ENCODE assay signal across 11 cellular contexts in the genomic region with DNA sequence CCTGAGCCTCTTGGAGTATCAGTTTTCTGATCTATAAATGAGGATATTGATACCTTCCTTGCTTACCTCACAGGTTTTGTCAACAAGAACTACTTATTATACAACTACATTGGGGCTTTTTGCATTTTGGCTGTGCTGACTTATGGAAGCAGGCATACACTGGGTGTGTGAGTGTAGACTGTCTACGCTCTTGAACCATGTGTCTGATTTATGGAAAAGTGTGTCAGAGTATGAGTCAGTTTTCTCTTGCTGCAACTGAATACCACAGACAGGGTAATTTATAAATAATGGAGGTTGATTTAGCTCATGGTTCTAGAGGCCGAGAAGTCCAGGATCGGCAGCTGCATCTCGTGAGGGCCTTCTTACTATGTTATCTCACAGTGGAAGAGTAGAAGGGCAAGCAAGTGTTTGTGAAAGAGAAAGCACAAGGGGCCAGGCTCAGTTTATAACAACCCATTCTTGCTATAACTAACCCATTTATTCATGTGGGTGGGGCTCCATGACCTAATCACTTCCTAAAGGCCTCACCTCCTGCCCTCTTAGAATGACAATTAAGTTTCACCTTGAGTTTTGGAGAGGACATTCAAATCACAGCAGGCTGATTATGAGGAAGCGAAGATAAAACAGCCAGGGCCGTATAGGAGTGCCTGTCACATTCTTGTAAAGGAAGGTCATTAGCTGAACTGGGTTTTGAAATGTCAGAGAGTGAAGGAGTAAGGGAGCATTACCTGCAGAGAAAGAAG. TPM values are rescaled to one million over a fixed set of nuclear protein-coding genes. Genes with fewer than 3 reads are reported as not detected.
DNase-seq lines count a peak whose midpoint lies in the region; ATAC-seq, FAIRE-seq and TF ChIP-seq lines count a peak whose summit lies in the region.
"Had no signal": no experiment of that assay in that cellular context is flagged by ENCODE, and none has a peak within 500 bp of the region (broad histone marks: within the 10 kb centered on the region; RNA-seq: fewer than 3 reads in every experiment).

No MANE protein-coding gene starts in this region.

- no peaks in the 10 kb centered on the region for H3K36me3 Mint-ChIP-seq in activated B cell treated with CpG ODN at 0.5 μM for 24 hours (ENCODE audit: low read depth)

- H3K4me1 ChIP-seq in tibial nerve = peaks cover 0 to 4% (median 0%) of the 10 kb centered on the region in 4 donors
- H3K4me1 ChIP-seq: uterus had no signal

- ATAC-seq in GM19324 (IDR thresholded peaks at IDR 0.05; ENCODE audit: low FRiP score, unreplicated experiment) = peak; percentile 63
- ATAC-seq in HG02943 (IDR thresholded peaks at IDR 0.05; ENCODE audit: low read depth, unreplicated experiment) = peak; percentile 48
- peak; percentile 71 for ATAC-seq in activated B cell treated with CpG ODN at 0.5 μM for 24 hours (ENCODE audit: low read depth)

- no peak for TF ChIP-seq EP300 in tibial nerve (IDR thresholded peaks at IDR 0.05)

- TF ChIP-seq CTCF in activated B cell treated with CpG ODN at 0.5 μM for 24 hours (IDR thresholded peaks at IDR 0.05) = no peak
- TF ChIP-seq CTCF in tibial nerve (IDR thresholded peaks at IDR 0.05) = no peak

- H3K27ac Mint-ChIP-seq in activated B cell treated with CpG ODN at 0.5 μM for 24 hours = peak overlapping the region; percentile 88

- H3K27me3 Mint-ChIP-seq in activated B cell treated with CpG ODN at 0.5 μM for 24 hours = no peaks in the 10 kb centered on the region

- no peaks in the 10 kb centered on the region for H3K36me3 ChIP-seq in tibial nerve
- H3K36me3 ChIP-seq: uterus had no signal

- H3K9me3 ChIP-seq in tibial nerve = no peaks in the 10 kb centered on the region
- H3K9me3 ChIP-seq: uterus had no signal

- H3K27me3 ChIP-seq in tibial nerve = peaks cover 0 to 17% of the 10 kb centered on the region in 2 donors
- H3K27me3 ChIP-seq: uterus had no signal

- POLR2A ChIA-PET in activated B cell treated with CpG ODN at 0.5 μM for 24 hours (lab: Charles Lee) = interaction anchor here (0.6 to 2.4 kb wide), 16 partner anchors 10 to 203 kb away, joined by 3 to 28 read pairs (median 4); partner anchors contain the start of genes CCR6 and RNASET2

- DNase-seq in GM12891 (ENCODE audit: insufficient read length, low spot score) (no peak), activated B cell treated with CpG ODN at 0.5 μM for 24 hours (no peak), tibial nerve (ENCODE audit: low spot score in 2 of 2) (no peak), HuH-7.5 (ENCODE audit: low spot score) (no peak), T1000 (lab: John Stamatoyannopoulos, UW) (no peak)
- no peak for DNase-seq in activated naive CD4-positive, alpha-beta T cell treated with anti-CD3 and anti-CD28 coated beads, Interleukin-2, amount 50 U/mL, for 16 hours
- DNase-seq: NCI-H2081, uterus had no signal

- CTCF ChIA-PET in activated B cell treated with CpG ODN at 0.5 μM for 24 hours (lab: Charles Lee) = interaction anchor here (1.0 to 3.3 kb wide), 4 partner anchors 10 to 197 kb away, joined by 3 to 14 read pairs (median 4); no protein-coding TSS in a partner anchor

- intact Hi-C loops in activated B cell treated with CpG ODN at 0.5 μM for 24 hours (cut with micrococcal nuclease) = loop anchor here (1.0 to 10.0 kb wide), 2 partner anchors 200 to 806 kb away; partner anchors contain the start of gene SFT2D1

- 90 to 92% methylated on average over 6 of the region's 6 CpGs for WGBS in tibial nerve, 2 donors

- no peak overlapping the region for H3K27ac ChIP-seq in tibial nerve
- H3K27ac ChIP-seq: uterus had no signal

- FAIRE-seq in GM12891 (lab: Jason Lieb, UNC) = peak; percentile 89

- H3K4me3 ChIP-seq in tibial nerve = no peak overlapping the region
- H3K4me3 ChIP-seq: uterus had no signal

- TF ChIP-seq POLR2A in GM12891 (IDR thresholded peaks at IDR 0.05; ENCODE audit: low read depth, low read length) (no peak), tibial nerve (IDR thresholded peaks at IDR 0.05) (no peak)

- peak overlapping the region; percentile 61 for H3K4me3 Mint-ChIP-seq in activated B cell treated with CpG ODN at 0.5 μM for 24 hours

- peaks cover 49% of the 10 kb centered on the region for H3K4me1 Mint-ChIP-seq in activated B cell treated with CpG ODN at 0.5 μM for 24 hours

- H3K9me3 Mint-ChIP-seq in activated B cell treated with CpG ODN at 0.5 μM for 24 hours = no peaks in the 10 kb centered on the region

TF ChIP-seq in GM12891, 5 proteins besides CTCF, POLR2A, EP300 and RAD21:
- TF ChIP-seq POLR2AphosphoS5 (IDR thresholded peaks at IDR 0.05; ENCODE audit: low read depth, low read length) (no peak), POU2F2 (IDR thresholded peaks at IDR 0.05; ENCODE audit: low read depth, low read length) (peak; percentile 84), SPI1 (IDR thresholded peaks at IDR 0.05; ENCODE audit: low read depth, low read length) (peak; percentile 75), PAX5 (IDR thresholded peaks at IDR 0.05; ENCODE audit: insufficient read depth, low read length, severe bottlenecking) (no peak), TAF1 (IDR thresholded peaks at IDR 0.05; ENCODE audit: low read depth, low read length) (no peak)

RNA-seq across cellular contexts. Expression of gene GPR31, which starts 6.8 kb away (rescaled TPM):
- polyA plus RNA-seq in GM12891 (2012; ENCODE audit: low read depth, missing spikeins) = 0.04 TPM
- total RNA-seq in activated B cell treated with CpG ODN at 0.5 μM for 24 hours = not detected in 2 replicates
- not detected for total RNA-seq in tibial nerve
- total RNA-seq: skeletal muscle tissue, uterus had no signal

RNA-seq across cellular contexts. Expression of gene CCR6, which starts 28.1 kb away (rescaled TPM):
- polyA plus RNA-seq in GM12891 (2012; ENCODE audit: low read depth, missing spikeins) = 2.6 TPM
- total RNA-seq in activated B cell treated with CpG ODN at 0.5 μM for 24 hours = 26.2 and 28.9 TPM in 2 replicates
- not detected for total RNA-seq in tibial nerve
- total RNA-seq: uterus had no signal

Comparison
In these comparisons a context has a peak if more than half of its experiments do, and no peak if none do; other contexts are left out.
1. RNA of gene CCR6, which starts 28.1 kb away (total RNA-seq): 26.2 to 28.9 TPM in activated B cell treated with CpG ODN at 0.5 μM for 24 hours; not detected in tibial nerve; every median in the first group is over 10 times any median in the second.
2. Peak in every context shown above with its lines, with median percentiles within 50 percentile points of each other: ATAC-seq.